Comparison of ENCODE assay signal across 29 cellular contexts in genomic region chr2:31331156-31331555, GRCh38.
DNase-seq lines count a peak whose midpoint lies in the region; ATAC-seq and TF ChIP-seq lines count a peak whose summit lies in the region.
"Had no signal": no experiment of that assay in that cellular context is flagged by ENCODE, and none has a peak within 500 bp of the region (broad histone marks: within the 10 kb centered on the region; RNA-seq: fewer than 3 reads in every experiment).

No MANE protein-coding gene starts in this region.

- H3K36me3 Mint-ChIP-seq in activated B cell treated with CpG ODN at 0.5 μM for 24 hours (ENCODE audit: low read depth) = no peaks in the 10 kb centered on the region
- H3K36me3 Mint-ChIP-seq: CD4-positive, alpha-beta memory T cell; IgD-negative memory B cell had no signal

- no peak overlapping the region for H2BK15ac ChIP-seq in mesendoderm (replicated peaks; ENCODE audit: low read depth)

- H3K4me1 ChIP-seq in mesendoderm (ENCODE audit: control insufficient read depth, low read depth, low read length) = peaks cover 15% of the 10 kb centered on the region
- H3K4me1 ChIP-seq: Caco-2 had no signal

- H4K5ac ChIP-seq in mesendoderm (ENCODE audit: low read length) = no peak overlapping the region

- WGBS in mesendoderm (ENCODE audit: extremely low coverage, insufficient coverage, low lambda C conversion rate) = no CpG with 5 or more reads among the region's 8 CpGs

- no peak overlapping the region for H3K27ac Mint-ChIP-seq in activated B cell treated with CpG ODN at 0.5 μM for 24 hours
- H3K27ac Mint-ChIP-seq in stimulated activated naive CD8-positive, alpha-beta T cell treated with anti-CD3 and anti-CD28 coated beads, Interleukin-15, amount 100 ng/mL, for 72 hours = no peak overlapping the region
- H3K27ac Mint-ChIP-seq: GM23338, IgD-negative memory B cell had no signal

- H2BK120ac ChIP-seq in mesendoderm (ENCODE audit: low read depth, low read length) = no peak overlapping the region

- no peak overlapping the region for H3K4me3 Mint-ChIP-seq in activated B cell treated with CpG ODN at 0.5 μM for 24 hours
- H3K4me3 Mint-ChIP-seq in stimulated activated naive CD8-positive, alpha-beta T cell treated with anti-CD3 and anti-CD28 coated beads, Interleukin-15, amount 100 ng/mL, for 72 hours = no peak overlapping the region
- H3K4me3 Mint-ChIP-seq: CD4-positive, alpha-beta memory T cell; GM23338; H9; IgD-negative memory B cell had no signal

- H3K56ac ChIP-seq in mesendoderm (ENCODE audit: low read length) = no peak overlapping the region

- H3K4ac ChIP-seq in mesendoderm (ENCODE audit: low read depth, low read length) = no peak overlapping the region

- no peak overlapping the region for H3K4me3 ChIP-seq in mesendoderm (ENCODE audit: low read length)
- H3K4me3 ChIP-seq: GM23338 had no signal

- H3K9ac ChIP-seq in mesendoderm (ENCODE audit: low read length) = no peak overlapping the region
- H3K9ac ChIP-seq: KMS-11 had no signal

- H3K27ac ChIP-seq in mesendoderm (ENCODE audit: low read depth, low read length) = no peak overlapping the region
- H3K27ac ChIP-seq: HL-60, KMS-11, RWPE1 had no signal

- H3K9me3 Mint-ChIP-seq in activated B cell treated with CpG ODN at 0.5 μM for 24 hours = no peaks in the 10 kb centered on the region
- no peaks in the 10 kb centered on the region for H3K9me3 Mint-ChIP-seq in stimulated activated naive CD8-positive, alpha-beta T cell treated with anti-CD3 and anti-CD28 coated beads, Interleukin-15, amount 100 ng/mL, for 72 hours
- H3K9me3 Mint-ChIP-seq: CD4-positive, alpha-beta memory T cell; GM23338; H9 had no signal

- H3K79me2 ChIP-seq in mesendoderm (ENCODE audit: control insufficient read depth, insufficient read depth, low read length) = no peaks in the 10 kb centered on the region

- no peaks in the 10 kb centered on the region for H3K27me3 ChIP-seq in mesendoderm (ENCODE audit: insufficient read depth, low read length, poor library complexity)

- H3K4me2 ChIP-seq in mesendoderm (ENCODE audit: low read length) = no peak overlapping the region
- H3K4me2 ChIP-seq: GM23338, KMS-11 had no signal

- CTCF ChIA-PET in activated B cell treated with CpG ODN at 0.5 μM for 24 hours (lab: Charles Lee) = interaction anchor here (0.8 to 8.6 kb wide), 12 partner anchors 67 to 1166 kb away, joined by 3 to 173 read pairs (median 4); partner anchors contain the start of gene EHD3

- H3K79me1 ChIP-seq in mesendoderm (ENCODE audit: low read length) = no peaks in the 10 kb centered on the region

- POLR2A ChIA-PET in activated B cell treated with CpG ODN at 0.5 μM for 24 hours (lab: Charles Lee) = interaction anchor here (1.1 to 2.0 kb wide), 3 partner anchors 12 to 161 kb away, joined by 4 to 12 read pairs (median 7); no protein-coding TSS in a partner anchor

- H3K18ac ChIP-seq in mesendoderm (ENCODE audit: low read length) = no peak overlapping the region

- TF ChIP-seq CTCF in activated B cell treated with CpG ODN at 0.5 μM for 24 hours (IDR thresholded peaks at IDR 0.05) = no peak

- intact Hi-C loops in activated B cell treated with CpG ODN at 0.5 μM for 24 hours (cut with micrococcal nuclease) = no loop called here

- no peak overlapping the region for H2AK5ac ChIP-seq in mesendoderm (ENCODE audit: low read length)

- peak; percentile 33 for DNase-seq in activated CD8-positive, alpha-beta memory T cell treated with anti-CD3 and anti-CD28 coated beads for 24 hours
- DNase-seq in activated CD8-positive, alpha-beta memory T cell treated with anti-CD3 and anti-CD28 coated beads, Interleukin-2, amount 50 U/mL, for 4 hours = no peak
- DNase-seq in activated B cell treated with CpG ODN at 0.5 μM for 24 hours (no peak), mesendoderm (no peak), NCI-H446 (lab: John Stamatoyannopoulos, UW) (no peak)
- no peak for DNase-seq in stimulated activated naive CD8-positive, alpha-beta T cell treated with anti-CD3 and anti-CD28 coated beads, Interleukin-15, amount 100 ng/mL, for 72 hours
- DNase-seq: 8988T; ACHN; C1 segment of cervical spinal cord; Caco-2; CD4-positive, alpha-beta memory T cell; EL; GDM1; H9; NCI-H1092 treated with DMSO at 0.1 percent for 48 hours; NCI-H1436 treated with DMSO at 0.1 percent for 48 hours; NCI-H187 treated with DMSO at 0.1 percent for 48 hours; NCI-H2107; NCI-H524 treated with DMSO at 0.1 percent for 48 hours; NCI-H774; NK-92 treated with Interleukin-12 subunit alpha and Interleukin-12 subunit beta, amount 100 ng/mL, for 24 hours; SHP77 had no signal

- ATAC-seq in activated B cell treated with CpG ODN at 0.5 μM for 24 hours (ENCODE audit: low read depth) (peak; percentile 71), HG02571 (IDR thresholded peaks at IDR 0.05; ENCODE audit: unreplicated experiment) (no peak), HG02884 (IDR thresholded peaks at IDR 0.05; ENCODE audit: unreplicated experiment) (no peak)
- ATAC-seq in stimulated activated naive CD8-positive, alpha-beta T cell treated with anti-CD3 and anti-CD28 coated beads, Interleukin-15, amount 100 ng/mL, for 72 hours = no peak
- ATAC-seq: GM23338 had no signal

- no peaks in the 10 kb centered on the region for H3K36me3 ChIP-seq in mesendoderm (ENCODE audit: control insufficient read depth, insufficient read depth, low read length)

- H3K27me3 Mint-ChIP-seq in activated B cell treated with CpG ODN at 0.5 μM for 24 hours = peaks cover 3% of the 10 kb centered on the region
- H3K27me3 Mint-ChIP-seq in stimulated activated naive CD8-positive, alpha-beta T cell treated with anti-CD3 and anti-CD28 coated beads, Interleukin-15, amount 100 ng/mL, for 72 hours = no peaks in the 10 kb centered on the region

- no peak overlapping the region for H3K23ac ChIP-seq in mesendoderm (ENCODE audit: low read length)

- no peak overlapping the region for H4K8ac ChIP-seq in mesendoderm (ENCODE audit: low read depth, low read length)

- peaks cover 12% of the 10 kb centered on the region for H3K4me1 Mint-ChIP-seq in activated B cell treated with CpG ODN at 0.5 μM for 24 hours
- H3K4me1 Mint-ChIP-seq in stimulated activated naive CD8-positive, alpha-beta T cell treated with anti-CD3 and anti-CD28 coated beads, Interleukin-15, amount 100 ng/mL, for 72 hours = no peaks in the 10 kb centered on the region

- H2BK5ac ChIP-seq in mesendoderm (ENCODE audit: low read length) = peak overlapping the region; percentile 12
